In the genomic region with DNA sequence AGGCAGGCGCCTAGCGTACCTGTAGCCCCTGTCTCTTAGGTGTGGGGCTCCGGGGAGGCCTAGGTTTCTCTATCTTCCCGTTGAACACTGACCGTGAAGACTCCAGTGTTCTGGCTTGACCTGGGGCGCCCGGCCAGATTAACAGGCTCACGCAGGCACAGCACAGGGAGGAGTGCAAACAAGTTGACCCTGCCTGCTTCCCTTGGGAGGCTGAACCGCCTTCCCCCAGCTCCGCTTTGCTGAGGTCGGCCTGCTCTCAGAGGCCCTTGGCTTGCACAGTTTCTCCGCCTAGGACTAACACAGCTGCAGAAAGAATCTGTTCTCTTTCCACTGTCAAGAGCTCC, we compare ENCODE assay signal across 8 cellular contexts. TPM values are rescaled to one million over a fixed set of nuclear protein-coding genes. Genes with fewer than 3 reads are reported as not detected.
DNase-seq lines count a peak whose midpoint lies in the region; ATAC-seq and TF ChIP-seq lines count a peak whose summit lies in the region.

No MANE protein-coding gene starts in this region.

- H3K4me3 ChIP-seq in PC-9 (peak overlapping the region; percentile 59), tibial nerve (peak overlapping the region; percentile 54 to 88 (median 64))
- peak overlapping the region; percentile 80 for H3K4me3 ChIP-seq in effector memory CD4-positive, alpha-beta T cell (ENCODE audit: insufficient read depth, low read depth, low read length, poor library complexity, severe bottlenecking)

- peak; percentile 4 for ATAC-seq in GM21717 (IDR thresholded peaks at IDR 0.05; ENCODE audit: unreplicated experiment)
- ATAC-seq in HG02938 (IDR thresholded peaks at IDR 0.05; ENCODE audit: unreplicated experiment): no peak
- ATAC-seq in GM18907 (IDR thresholded peaks at IDR 0.05; ENCODE audit: unreplicated experiment): no peak

- peak overlapping the region; percentile 96 for H2AFZ ChIP-seq in PC-9

- peaks cover 4% of the 10 kb centered on the region; the same call in 1 of the 2 replicates for H3K4me1 ChIP-seq in PC-9 (replicated peaks; ENCODE audit: insufficient read depth)
- H3K4me1 ChIP-seq in effector memory CD4-positive, alpha-beta T cell (ENCODE audit: control insufficient read depth, insufficient read depth, low read length, poor library complexity, severe bottlenecking): no peaks in the 10 kb centered on the region
- peaks cover 0 to 40% (median 21%) of the 10 kb centered on the region in 4 donors for H3K4me1 ChIP-seq in tibial nerve

- no TSS peak for BruUV-seq in PC-9 (replicated peaks; lab: Mats Ljungman, UMichigan)

- H3K79me2 ChIP-seq in PC-9 (ENCODE audit: low read depth): no peaks in the 10 kb centered on the region

- POLR2A ChIA-PET in PC-9 (lab: Charles Lee; ENCODE audit: unreplicated experiment): interaction anchor here (0.6 to 2.3 kb wide), 4 partner anchors 9 to 83 kb away, joined by 4 to 34 read pairs (median 4); a partner anchor contains a TSS

- DNase-seq in C1 segment of cervical spinal cord (lab: John Stamatoyannopoulos, UW) (peak in 8 of 14 donors; percentile 31 to 66 (median 40)), PC-9 (peak in 1 of 2 experiments; percentile 19), medulla oblongata (ENCODE audit: extremely low spot score) (peak; percentile 23), tibial nerve (ENCODE audit: low spot score in 2 of 2) (peak; percentile 61)
- DNase-seq in effector memory CD4-positive, alpha-beta T cell: no peak

- H3K27ac ChIP-seq in PC-9 (no peak overlapping the region), tibial nerve (peak overlapping the region; percentile 85 to 94 (median 89))
- peak overlapping the region; percentile 64 for H3K27ac ChIP-seq in effector memory CD4-positive, alpha-beta T cell (ENCODE audit: insufficient read depth, low read length, poor library complexity, severe bottlenecking)

- peaks cover 4% of the 10 kb centered on the region; the same call in 1 of the 2 replicates for H3F3A ChIP-seq in PC-9 (ENCODE audit: insufficient read depth, low read depth)

- H3K9me3 ChIP-seq in PC-9 (ENCODE audit: insufficient read depth, low read depth) (no peaks in the 10 kb centered on the region), tibial nerve (no peaks in the 10 kb centered on the region)
- no peaks in the 10 kb centered on the region for H3K9me3 ChIP-seq in effector memory CD4-positive, alpha-beta T cell (ENCODE audit: control insufficient read depth, low read length)

- H4K20me1 ChIP-seq in PC-9 (ENCODE audit: insufficient read depth): no peaks in the 10 kb centered on the region

- no peaks in the 10 kb centered on the region for H3K27me3 ChIP-seq in PC-9 (ENCODE audit: insufficient read depth, low read depth)
- no peaks in the 10 kb centered on the region for H3K27me3 ChIP-seq in effector memory CD4-positive, alpha-beta T cell (replicated peaks; ENCODE audit: control insufficient read depth, insufficient read depth, low read length, poor library complexity, severe bottlenecking)
- H3K27me3 ChIP-seq in tibial nerve: no peaks in the 10 kb centered on the region

- CTCF ChIA-PET in PC-9 (lab: Charles Lee): no interaction called here

- intact Hi-C loops in PC-9 (cut with micrococcal nuclease; ENCODE audit: unreplicated experiment): no loop called here

- TF ChIP-seq POLR2A in tibial nerve (IDR thresholded peaks at IDR 0.05): no peak

- 3 to 4% methylated on average over 4 to 12 of the region's 12 CpGs for WGBS in tibial nerve, 2 donors

- no peaks in the 10 kb centered on the region for H3K36me3 ChIP-seq in PC-9 (ENCODE audit: low read depth)
- peaks cover 5% of the 10 kb centered on the region for H3K36me3 ChIP-seq in effector memory CD4-positive, alpha-beta T cell (ENCODE audit: control insufficient read depth, insufficient read depth, low read length)
- peaks cover 0 to 39% (median 0%) of the 10 kb centered on the region in 3 donors for H3K36me3 ChIP-seq in tibial nerve

- peak overlapping the region; percentile 78 for H3K4me2 ChIP-seq in PC-9

- TF ChIP-seq EP300 in tibial nerve (IDR thresholded peaks at IDR 0.05): no peak

- no peaks in the 10 kb centered on the region for H3K9me2 ChIP-seq in PC-9 (ENCODE audit: insufficient read depth)

- TF ChIP-seq CTCF in PC-9 (conservative IDR thresholded peaks at IDR 0.05) (no peak), tibial nerve (IDR thresholded peaks at IDR 0.05) (no peak)

RNA-seq across cellular contexts. Expression of a gene that starts 0.6 kb away (rescaled TPM):
- total RNA-seq in PC-9 (2021) (54.1 and 59.5 TPM in 2 replicates), tibial nerve (10 to 100 TPM; 22.8 to 62.7 (median 54.3) TPM)

RNA-seq across cellular contexts. Expression of a gene that starts 10.1 kb away (rescaled TPM):
- 104 and 121 TPM in 2 replicates for total RNA-seq in PC-9 (2021)
- 100 to 1,000 TPM in 2 of 4 donors, 10 to 100 TPM in 2; 74.1 to 141 (median 106) TPM for total RNA-seq in tibial nerve

RNA-seq across cellular contexts. Expression of a gene that starts 35.0 kb away (rescaled TPM):
- total RNA-seq in PC-9 (2021) (138 and 249 TPM in 2 replicates), tibial nerve (100 to 1,000 TPM in 2 of 4 donors, 10 to 100 TPM in 2; 47.7 to 129 (median 87.5) TPM)

RNA-seq across cellular contexts. Expression of a gene that starts 43.4 kb away (rescaled TPM):
- total RNA-seq in PC-9 (2021) (38.5 and 39.3 TPM in 2 replicates), tibial nerve (10 to 100 TPM in 3 of 4 donors, 1 to 10 TPM in 1; 8.2 to 18.3 (median 13.5) TPM)

Comparison
In these comparisons a context has a peak if more than half of its experiments do, and no peak if none do; other contexts are left out.
1. DNase-seq: peak in C1 segment of cervical spinal cord (8 of 14), medulla oblongata (single experiment) and tibial nerve (2 of 2); none in effector memory CD4-positive, alpha-beta T cell (0 of 3).
2. Peak in every context shown above with its lines, with median percentiles within 50 percentile points of each other: H3K4me3 ChIP-seq.